ENCODE assay signal across 19 cellular contexts in genomic region chr4:90546114-90546513, GRCh38.
A peak's percentile ranks its signal among the peaks of the same experiment; 100 is the strongest.
DNase-seq lines count a peak whose midpoint lies in the region; ATAC-seq and TF ChIP-seq lines count a peak whose summit lies in the region.
"Had no signal": no experiment of that assay in that cellular context is flagged by ENCODE, and none has a peak within 500 bp of the region (broad histone marks: within the 10 kb centered on the region; RNA-seq: fewer than 3 reads in every experiment).

No MANE protein-coding gene starts in this region.

- DNase-seq in DMS153 (lab: John Stamatoyannopoulos, UW) (peak; percentile 27), NCI-H69 (lab: John Stamatoyannopoulos, UW) (peak; percentile 37), foreskin keratinocyte (peak; percentile 75 to 88), D341Med (ENCODE audit: low spot score) (no peak), T-helper 1 cell (no peak)
- DNase-seq: activated CD8-positive, alpha-beta T cell treated with anti-CD3 and anti-CD28 coated beads for 36 hours; activated effector memory CD4-positive, alpha-beta T cell treated with anti-CD3 and anti-CD28 coated beads, Interleukin-2, amount 50 U/mL, for 16 hours; effector CD8-positive, alpha-beta T cell; kidney; naive thymus-derived CD8-positive, alpha-beta T cell; stimulated activated CD4-positive, alpha-beta T cell treated with anti-CD3 and anti-CD28 coated beads, Interleukin-4, amount 100 ng/mL, for 24 hours had no signal

- no peaks in the 10 kb centered on the region for H3K27me3 ChIP-seq in foreskin keratinocyte
- H3K27me3 ChIP-seq: BLaER1 treated with 17β-estradiol and CSF1 and Interleukin-3, amounts not matched to agents 10 nM and 100 nM; gastroesophageal sphincter; right atrium auricular region had no signal

- peaks cover 14% of the 10 kb centered on the region for H3K4me1 ChIP-seq in foreskin keratinocyte
- H3K4me1 ChIP-seq: gastroesophageal sphincter, right atrium auricular region had no signal

- H3K27ac ChIP-seq in foreskin keratinocyte, result no peak overlapping the region
- H3K27ac ChIP-seq: BLaER1 treated with 17β-estradiol and CSF1 and Interleukin-3, amounts not matched to agents 10 nM and 100 nM; gastroesophageal sphincter; right atrium auricular region had no signal

- TF ChIP-seq CTCF in foreskin keratinocyte (conservative IDR thresholded peaks at IDR 0.05), result no peak

- ATAC-seq in GM19468 (IDR thresholded peaks at IDR 0.05; ENCODE audit: extremely low read depth, unreplicated experiment) (peak; percentile 31), foreskin keratinocyte (peak; percentile 98), GM19023 (IDR thresholded peaks at IDR 0.05; ENCODE audit: unreplicated experiment) (no peak), HG03378 (IDR thresholded peaks at IDR 0.05; ENCODE audit: unreplicated experiment) (no peak)
- ATAC-seq: activated CD8-positive, alpha-beta T cell treated with anti-CD3 and anti-CD28 coated beads for 36 hours; gastroesophageal sphincter; naive thymus-derived CD8-positive, alpha-beta T cell; Right ventricle myocardium inferior; stimulated activated memory B cell treated with anti-CD40 and anti-IgM and Interleukin-4, amounts not matched to agents 10 μg/mL and 1 μg/mL and 100 μg/mL, for 72 hours had no signal

Comparison
In these comparisons a context has a peak if more than half of its experiments do, and no peak if none do; other contexts are left out.
1. DNase-seq: peak in DMS153 (single experiment), NCI-H69 (single experiment) and foreskin keratinocyte (2 of 2); none in D341Med (single experiment) and T-helper 1 cell (0 of 5).
2. ATAC-seq: peak in GM19468 (single experiment) and foreskin keratinocyte (single experiment); none in GM19023 (single experiment) and HG03378 (single experiment).